In genomic region chr15:52344592-52344991, GRCh38 we compare ENCODE assay signal across 23 cellular contexts. TPM values are rescaled to one million over a fixed set of nuclear protein-coding genes. Genes with fewer than 3 reads are reported as not detected.
A peak's percentile ranks its signal among the peaks of the same experiment; 100 is the strongest.
DNase-seq lines count a peak whose midpoint lies in the region; ATAC-seq, FAIRE-seq and TF ChIP-seq lines count a peak whose summit lies in the region.
"Had no signal": no experiment of that assay in that cellular context is flagged by ENCODE, and none has a peak within 500 bp of the region (broad histone marks: within the 10 kb centered on the region; RNA-seq: fewer than 3 reads in every experiment).

No MANE protein-coding gene starts in this region.

- H2BK15ac ChIP-seq in mesenchymal stem cell (ENCODE audit: low read depth, poor library complexity, severe bottlenecking): no peak overlapping the region

- H3K23ac ChIP-seq in mesenchymal stem cell (ENCODE audit: low read length in 2 of 2): no peak overlapping the region

- H3K4me3 ChIP-seq in A549 (no peak overlapping the region), astrocyte (ENCODE audit: insufficient read depth, low read depth, low read length) (no peak overlapping the region), heart right ventricle (no peak overlapping the region), mesenchymal stem cell (ENCODE audit: insufficient read depth in 1 of 2, low read depth in 1 of 2, low read length in 2 of 2) (no peak overlapping the region)
- H3K4me3 ChIP-seq: GM23248, HAP-1, K562, MG63 had no signal

- no peak overlapping the region for H3K18ac ChIP-seq in mesenchymal stem cell (ENCODE audit: low read depth in 1 of 2, low read length in 2 of 2)

- H3K4ac ChIP-seq in mesenchymal stem cell (ENCODE audit: low read depth in 1 of 2, low read length in 2 of 2): no peak overlapping the region

- H3K36me3 ChIP-seq in astrocyte (ENCODE audit: insufficient read depth, low read length): peaks cover 2% of the 10 kb centered on the region
- H3K36me3 ChIP-seq in heart right ventricle: peaks cover 0 to 85% (median 0%) of the 10 kb centered on the region in 9 donors
- peaks cover 11 to 57% of the 10 kb centered on the region in 2 experiments for H3K36me3 ChIP-seq in mesenchymal stem cell (ENCODE audit: control insufficient read depth in 1 of 2, insufficient read depth in 2 of 2, low read depth in 1 of 2, low read length in 2 of 2)
- H3K36me3 ChIP-seq: HAP-1, MG63 had no signal

- H3K4me1 ChIP-seq in A549 (peaks cover 19% of the 10 kb centered on the region), astrocyte (ENCODE audit: insufficient read depth, low read length) (no peaks in the 10 kb centered on the region), heart right ventricle (peaks cover 0 to 19% (median 0%) of the 10 kb centered on the region in 9 donors), mesenchymal stem cell (ENCODE audit: control insufficient read depth, insufficient read depth, low read depth, low read length) (peaks cover 5% of the 10 kb centered on the region)
- H3K4me1 ChIP-seq: HAP-1 had no signal

- TF ChIP-seq CTCF in A549 (IDR thresholded peaks at IDR 0.05): no peak
- TF ChIP-seq CTCF in astrocyte (IDR thresholded peaks at IDR 0.05; ENCODE audit: insufficient read depth, low read depth, low read length): no peak
- TF ChIP-seq CTCF in heart right ventricle (IDR thresholded peaks at IDR 0.05): no peak

- no peak overlapping the region for H3K4me3 Mint-ChIP-seq in astrocyte (ENCODE audit: unreplicated experiment)

- CTCF ChIA-PET in A549 (lab: Yijun Ruan, JAX): no interaction called here

- no peak overlapping the region for H2BK120ac ChIP-seq in mesenchymal stem cell (ENCODE audit: low read depth, low read length)

- peak overlapping the region; percentile 1 for H3K27ac Mint-ChIP-seq in astrocyte (ENCODE audit: unreplicated experiment)

- H3K27ac ChIP-seq in A549 (no peak overlapping the region), astrocyte (ENCODE audit: low read depth, low read length) (no peak overlapping the region), heart right ventricle (peak overlapping the region in 6 of 10 donors; percentile 5 to 61 (median 47)), mesenchymal stem cell (ENCODE audit: low read length, poor library complexity, severe bottlenecking) (no peak overlapping the region)
- H3K27ac ChIP-seq: C4-2B, HL-60 had no signal

- DNase-seq in A549 (ENCODE audit: low read depth in 1 of 2, low spot score in 1 of 2) (no peak), astrocyte (ENCODE audit: low read depth) (no peak), heart right ventricle (no peak), mesenchymal stem cell (no peak), medulla oblongata (ENCODE audit: extremely low spot score) (no peak), NCI-H1436 (lab: John Stamatoyannopoulos, UW) (no peak), NCI-H226 (no peak)
- DNase-seq: EL, GF-D8, GM23248, MG63, NCI-H1417, NCI-H187, NCI-H446 treated with DMSO at 0.1 percent for 48 hours, NCI-H526 treated with DMSO at 0.1 percent for 48 hours, OCI-M1, SHP77 had no signal

- TF ChIP-seq POLR2A in A549 (IDR thresholded peaks at IDR 0.05; ENCODE audit: low read length): no peak

- peaks cover 8% of the 10 kb centered on the region for H3K36me3 Mint-ChIP-seq in astrocyte (ENCODE audit: low read depth, unreplicated experiment)

- no peaks in the 10 kb centered on the region for H4K20me1 ChIP-seq in astrocyte (ENCODE audit: insufficient read depth, low read length)

- ATAC-seq in A549: no peak
- ATAC-seq in heart right ventricle: peak; percentile 59 to 93 (median 78)
- no peak for ATAC-seq in HG03378 (IDR thresholded peaks at IDR 0.05; ENCODE audit: unreplicated experiment)
- ATAC-seq: HepG2, K562 had no signal

- H2BK5ac ChIP-seq in mesenchymal stem cell (ENCODE audit: low read depth, low read length, poor library complexity, severe bottlenecking): no peak overlapping the region

- no peak overlapping the region for H2AK5ac ChIP-seq in mesenchymal stem cell (ENCODE audit: low read length, severe bottlenecking)

- H3K4me2 ChIP-seq in A549 (no peak overlapping the region), astrocyte (ENCODE audit: low read length) (no peak overlapping the region), mesenchymal stem cell (ENCODE audit: low read length, poor library complexity, severe bottlenecking) (no peak overlapping the region)

- no peak for TF ChIP-seq EP300 in A549 (IDR thresholded peaks at IDR 0.05)

- H3K9me3 ChIP-seq in A549 (no peaks in the 10 kb centered on the region), astrocyte (ENCODE audit: insufficient read depth, low read depth, low read length) (no peaks in the 10 kb centered on the region), heart right ventricle (no peaks in the 10 kb centered on the region), mesenchymal stem cell (ENCODE audit: control insufficient read depth, low read length) (no peaks in the 10 kb centered on the region)
- H3K9me3 ChIP-seq: HAP-1, MG63 had no signal

- no peak overlapping the region for H4K8ac ChIP-seq in mesenchymal stem cell (ENCODE audit: low read length)

- no peaks in the 10 kb centered on the region for H3K9me3 Mint-ChIP-seq in astrocyte (ENCODE audit: unreplicated experiment)

- intact Hi-C loops in heart right ventricle (cut with DNase I): loop anchor here in 1 of 10 donors (10.0 kb wide), 1 partner anchor 180 kb away; the partner anchor contains the start of gene MYO5A

- no peak overlapping the region for H3K14ac ChIP-seq in mesenchymal stem cell (ENCODE audit: low read length in 2 of 2)

- H3K9ac ChIP-seq in astrocyte (ENCODE audit: low read length): no peak overlapping the region
- peak overlapping the region; percentile 80 for H3K9ac ChIP-seq in mesenchymal stem cell (ENCODE audit: low read length)
- H3K9ac ChIP-seq: GM23248 had no signal

- no peak overlapping the region for H2BK12ac ChIP-seq in mesenchymal stem cell (ENCODE audit: low read length in 2 of 2)

- H3K27me3 Mint-ChIP-seq in astrocyte (ENCODE audit: low read depth, unreplicated experiment): no peaks in the 10 kb centered on the region

- POLR2A ChIA-PET in A549 (lab: Yijun Ruan, JAX): no interaction called here

- H4K91ac ChIP-seq in mesenchymal stem cell (ENCODE audit: low read length): no peak overlapping the region

- no peaks in the 10 kb centered on the region for H3K79me2 ChIP-seq in astrocyte (ENCODE audit: insufficient read depth, low read length)

- FAIRE-seq in A549 (lab: Jason Lieb, UNC): peak; percentile 28
- no peak for FAIRE-seq in astrocyte (lab: Jason Lieb, UNC)
- FAIRE-seq: HepG2, K562 had no signal

- no peaks in the 10 kb centered on the region for H3K27me3 ChIP-seq in astrocyte (ENCODE audit: insufficient read depth, low read length)
- no peaks in the 10 kb centered on the region for H3K27me3 ChIP-seq in heart right ventricle
- H3K27me3 ChIP-seq in mesenchymal stem cell (ENCODE audit: control insufficient read depth in 1 of 2, insufficient read depth in 1 of 2, low read length in 2 of 2): no peaks in the 10 kb centered on the region
- H3K27me3 ChIP-seq: MG63 had no signal

- peaks cover 22% of the 10 kb centered on the region for H3K4me1 Mint-ChIP-seq in astrocyte (ENCODE audit: low read depth, unreplicated experiment)

- TF ChIP-seq RAD21 in A549 (conservative IDR thresholded peaks at IDR 0.05 in 1 of 2, IDR thresholded peaks at IDR 0.05 in 1 of 2): no peak

- H3K79me1 ChIP-seq in mesenchymal stem cell (replicated peaks; ENCODE audit: low read length, poor library complexity, severe bottlenecking): peaks cover 4% of the 10 kb centered on the region

- H2AFZ ChIP-seq in astrocyte (ENCODE audit: low read depth, low read length) (no peak overlapping the region), mesenchymal stem cell (ENCODE audit: low read depth, low read length) (no peak overlapping the region)
- H2AFZ ChIP-seq: GM23248 had no signal

- WGBS in A549 (ENCODE audit: missing lambda C conversion rate): 90% methylated on average over 1 of the region's 1 CpG
- WGBS in heart right ventricle, 2 donors: 35 to 74% methylated on average over 1 of the region's 1 CpG
- WGBS in mesenchymal stem cell: 100% methylated on average over 1 of the region's 1 CpG

TF ChIP-seq in A549, 52 proteins besides CTCF, POLR2A, EP300 and RAD21 (continues in another document):
- TF ChIP-seq ESRRA (IDR thresholded peaks at IDR 0.05; ENCODE audit: borderline replicate concordance, low read length): no peak
- no peak for TF ChIP-seq NFE2L2 (conservative IDR thresholded peaks at IDR 0.05; ENCODE audit: low read length)
- no peak for TF ChIP-seq REST (IDR thresholded peaks at IDR 0.05)

RNA-seq across cellular contexts. Expression of gene MYO5C, which starts 49.0 kb away (rescaled TPM):
- 26.9 and 27.6 TPM in 2 replicates for polyA plus RNA-seq in A549 (2011; rRNA removed)
- 6.4 and 7.2 TPM in 2 replicates for polyA plus RNA-seq in A549 (2012; cell fraction: cytosol; rRNA removed)
- 9.0 and 11.7 TPM in 2 replicates for polyA plus RNA-seq in A549 (2012; cell fraction: nucleus; rRNA removed)
- 6.2 to 7.1 TPM (median 6.7 TPM) in 3 replicates for polyA plus RNA-seq in A549 (2017; fragmentation: RNase III; extraction: RNeasy Plus Mini Kit Qiagen cat#74134 plus additional on column Dnase treatment)
- polyA minus RNA-seq in A549 (2011; rRNA and poly(A)+ RNA removed): 45.7 and 64.6 TPM in 2 replicates
- 2.7 and 4.5 TPM in 2 replicates for total RNA-seq in astrocyte
- total RNA-seq in heart right ventricle: 1 to 10 TPM in 9 of 10 donors, under 1 TPM in 1; 0.85 to 3.5 (median 2.3) TPM
- 1 to 10 TPM in 1 of 2 donors, under 1 TPM in 1; 0.75 to 1.8 TPM for polyA plus RNA-seq in heart right ventricle
- polyA plus RNA-seq in mesenchymal stem cell (2013, experiment 1 of 2): 0.01 TPM
- 0.03 TPM for polyA plus RNA-seq in mesenchymal stem cell (2013, experiment 2 of 2)
- total RNA-seq: GM23248 had no signal
- polyA plus RNA-seq: GM23248 had no signal

Comparison
In these comparisons a context has a peak if more than half of its experiments do, and no peak if none do; other contexts are left out.
1. ATAC-seq: peak in heart right ventricle (8 of 8); none in A549 (0 of 2) and HG03378 (single experiment).
2. H3K27ac ChIP-seq: peak in heart right ventricle (6 of 10); none in A549 (0 of 2), astrocyte (single experiment) and mesenchymal stem cell (single experiment).